ENCODE assay signal across 8 cellular contexts in the genomic region with DNA sequence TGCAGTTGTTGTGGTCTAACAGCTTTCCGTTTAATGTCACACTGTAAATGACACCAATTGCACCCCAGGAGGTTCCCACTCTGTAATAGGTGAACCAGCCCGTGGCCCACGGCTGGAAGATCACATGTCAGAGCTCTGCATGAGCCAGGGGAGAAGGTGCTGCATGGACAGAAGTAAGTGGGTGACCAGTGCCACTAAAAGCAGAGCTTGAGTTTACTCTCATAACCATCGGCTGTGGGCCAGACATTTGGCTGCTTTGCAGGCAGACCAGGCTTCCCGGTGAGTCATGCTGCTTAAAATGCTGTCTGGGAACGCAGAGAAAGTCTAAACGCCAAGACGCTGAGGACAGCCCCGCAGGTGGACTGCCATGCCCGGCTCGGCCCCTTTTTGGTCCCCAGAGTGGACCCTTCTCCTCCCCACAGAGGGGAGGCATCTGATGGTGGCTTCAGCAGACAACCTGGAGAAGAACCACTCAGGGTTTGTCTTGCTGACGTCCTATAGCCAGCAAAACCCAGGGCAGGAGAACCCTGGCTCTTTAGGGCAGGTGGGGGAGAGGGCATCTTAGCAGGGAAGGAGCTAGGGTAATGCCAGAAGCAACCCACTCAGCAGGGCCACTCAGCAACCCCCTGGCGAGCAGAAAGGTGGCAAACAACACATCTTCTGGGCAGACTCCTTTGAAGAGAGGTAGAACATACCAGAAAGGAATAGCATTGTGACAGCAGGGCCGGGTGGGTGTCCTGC. TPM values are rescaled to one million over a fixed set of nuclear protein-coding genes. Genes with fewer than 3 reads are reported as not detected.
DNase-seq lines count a peak whose midpoint lies in the region; ATAC-seq, FAIRE-seq and TF ChIP-seq lines count a peak whose summit lies in the region.

No MANE protein-coding gene starts in this region.

- peaks cover 0 to 20% (median 13%) of the 10 kb centered on the region in 3 donors for H3K36me3 ChIP-seq in pancreas

- H3K4me3 ChIP-seq in AG10803 (ENCODE audit: low read length) (no peak overlapping the region), fibroblast of the aortic adventitia (ENCODE audit: low read depth, low read length) (no peak overlapping the region), pancreas (no peak overlapping the region)

- H3K27ac Mint-ChIP-seq in activated CD4-positive, alpha-beta memory T cell treated with anti-CD3 and anti-CD28 coated beads, Interleukin-2, amount 10 ng/mL, durations not matched to agents 7 days and 5 days: no peak overlapping the region
- no peak overlapping the region for H3K27ac Mint-ChIP-seq in CD14-positive monocyte

- H3K36me3 Mint-ChIP-seq in activated CD4-positive, alpha-beta memory T cell treated with anti-CD3 and anti-CD28 coated beads, Interleukin-2, amount 10 ng/mL, durations not matched to agents 7 days and 5 days (ENCODE audit: low read depth): peaks cover 40% of the 10 kb centered on the region
- H3K36me3 Mint-ChIP-seq in CD14-positive monocyte: peaks cover 44 to 72% of the 10 kb centered on the region in 2 donors

- intact Hi-C loops in pancreas (cut with DNase I): loop anchor here in 1 of 3 donors (10.0 kb wide), 1 partner anchor 46 kb away; no protein-coding TSS in a partner anchor
- intact Hi-C loops in CD14-positive monocyte (cut with micrococcal nuclease): no loop called here

- no peak overlapping the region for H3K4me3 Mint-ChIP-seq in activated CD4-positive, alpha-beta memory T cell treated with anti-CD3 and anti-CD28 coated beads, Interleukin-2, amount 10 ng/mL, durations not matched to agents 7 days and 5 days
- no peak overlapping the region for H3K4me3 Mint-ChIP-seq in CD14-positive monocyte

- CTCF ChIA-PET in activated CD4-positive, alpha-beta memory T cell treated with anti-CD3 and anti-CD28 coated beads, Interleukin-2, amount 10 ng/mL, durations not matched to agents 7 days and 5 days (lab: Charles Lee): no interaction called here

- no peak overlapping the region for H3K27ac ChIP-seq in pancreas

- POLR2A ChIA-PET in activated CD4-positive, alpha-beta memory T cell treated with anti-CD3 and anti-CD28 coated beads, Interleukin-2, amount 10 ng/mL, durations not matched to agents 7 days and 5 days (lab: Charles Lee): interaction anchor here (7.6 kb wide), 1 partner anchor 10 kb away, joined by 166 read pairs; no protein-coding TSS in a partner anchor

- peaks cover 24% of the 10 kb centered on the region for H3K4me1 Mint-ChIP-seq in activated CD4-positive, alpha-beta memory T cell treated with anti-CD3 and anti-CD28 coated beads, Interleukin-2, amount 10 ng/mL, durations not matched to agents 7 days and 5 days
- peaks cover 16% of the 10 kb centered on the region for H3K4me1 Mint-ChIP-seq in CD14-positive monocyte

- FAIRE-seq in pancreas (lab: Jason Lieb, UNC): no peak

- ATAC-seq in SK-N-SH treated with all-trans-retinoic acid at 6 μM for 48 hours (peak; percentile 98), pancreas (peak in 3 of 4 donors; percentile 22 to 48 (median 45)), GM18907 (IDR thresholded peaks at IDR 0.05; ENCODE audit: unreplicated experiment) (no peak)

- no peaks in the 10 kb centered on the region for H3K9me3 Mint-ChIP-seq in activated CD4-positive, alpha-beta memory T cell treated with anti-CD3 and anti-CD28 coated beads, Interleukin-2, amount 10 ng/mL, durations not matched to agents 7 days and 5 days
- H3K9me3 Mint-ChIP-seq in CD14-positive monocyte: peaks cover 0 to 2% (median 0%) of the 10 kb centered on the region in 7 donors

- H3K4me1 ChIP-seq in pancreas: peaks cover 0 to 3% (median 0%) of the 10 kb centered on the region in 3 donors

- WGBS in pancreas, 2 donors: 77 to 80% methylated on average over 14 of the region's 14 CpGs

- no peaks in the 10 kb centered on the region for H3K27me3 ChIP-seq in pancreas

- TF ChIP-seq CTCF in AG10803 (conservative IDR thresholded peaks at IDR 0.05; ENCODE audit: low read length) (no peak), fibroblast of the aortic adventitia (IDR thresholded peaks at IDR 0.05; ENCODE audit: insufficient read depth, low read length) (no peak), pancreas (IDR thresholded peaks at IDR 0.05) (no peak), CD14-positive monocyte (IDR thresholded peaks at IDR 0.05) (no peak)

- no peaks in the 10 kb centered on the region for H3K9me3 ChIP-seq in pancreas

- H3K27me3 Mint-ChIP-seq in activated CD4-positive, alpha-beta memory T cell treated with anti-CD3 and anti-CD28 coated beads, Interleukin-2, amount 10 ng/mL, durations not matched to agents 7 days and 5 days: no peaks in the 10 kb centered on the region
- H3K27me3 Mint-ChIP-seq in CD14-positive monocyte (ENCODE audit: low read depth in 3 of 3): peaks cover 1 to 6% (median 2%) of the 10 kb centered on the region in 3 donors

- DNase-seq in AG10803 (ENCODE audit: low read depth) (peak; percentile 85), fibroblast of the aortic adventitia (ENCODE audit: low read depth) (peak; percentile 87), pancreas (no peak), DMS53 (lab: John Stamatoyannopoulos, UW) (no peak), CD14-positive monocyte (ENCODE audit: low spot score) (no peak)
- DNase-seq in activated CD4-positive, alpha-beta memory T cell treated with anti-CD3 and anti-CD28 coated beads, Interleukin-2, amount 10 ng/mL, durations not matched to agents 7 days and 5 days: no peak

TF ChIP-seq in SK-N-SH treated with all-trans-retinoic acid at 6 μM for 48 hours, 23 proteins besides CTCF, POLR2A, EP300 and RAD21:
- TF ChIP-seq GLIS3 (CRISPR knock-in tag; IDR thresholded peaks at IDR 0.05) (no peak), TOX (CRISPR knock-in tag; IDR thresholded peaks at IDR 0.05; ENCODE audit: borderline replicate concordance) (no peak)
- TF ChIP-seq, protein P1, sequence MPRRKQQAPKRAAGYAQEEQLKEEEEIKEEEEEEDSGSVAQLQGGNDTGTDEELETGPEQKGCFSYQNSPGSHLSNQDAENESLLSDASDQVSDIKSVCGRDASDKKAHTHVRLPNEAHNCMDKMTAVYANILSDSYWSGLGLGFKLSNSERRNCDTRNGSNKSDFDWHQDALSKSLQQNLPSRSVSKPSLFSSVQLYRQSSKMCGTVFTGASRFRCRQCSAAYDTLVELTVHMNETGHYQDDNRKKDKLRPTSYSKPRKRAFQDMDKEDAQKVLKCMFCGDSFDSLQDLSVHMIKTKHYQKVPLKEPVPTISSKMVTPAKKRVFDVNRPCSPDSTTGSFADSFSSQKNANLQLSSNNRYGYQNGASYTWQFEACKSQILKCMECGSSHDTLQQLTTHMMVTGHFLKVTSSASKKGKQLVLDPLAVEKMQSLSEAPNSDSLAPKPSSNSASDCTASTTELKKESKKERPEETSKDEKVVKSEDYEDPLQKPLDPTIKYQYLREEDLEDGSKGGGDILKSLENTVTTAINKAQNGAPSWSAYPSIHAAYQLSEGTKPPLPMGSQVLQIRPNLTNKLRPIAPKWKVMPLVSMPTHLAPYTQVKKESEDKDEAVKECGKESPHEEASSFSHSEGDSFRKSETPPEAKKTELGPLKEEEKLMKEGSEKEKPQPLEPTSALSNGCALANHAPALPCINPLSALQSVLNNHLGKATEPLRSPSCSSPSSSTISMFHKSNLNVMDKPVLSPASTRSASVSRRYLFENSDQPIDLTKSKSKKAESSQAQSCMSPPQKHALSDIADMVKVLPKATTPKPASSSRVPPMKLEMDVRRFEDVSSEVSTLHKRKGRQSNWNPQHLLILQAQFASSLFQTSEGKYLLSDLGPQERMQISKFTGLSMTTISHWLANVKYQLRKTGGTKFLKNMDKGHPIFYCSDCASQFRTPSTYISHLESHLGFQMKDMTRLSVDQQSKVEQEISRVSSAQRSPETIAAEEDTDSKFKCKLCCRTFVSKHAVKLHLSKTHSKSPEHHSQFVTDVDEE (CRISPR knock-in tag; IDR thresholded peaks at IDR 0.05): no peak
TF ChIP-seq in SK-N-SH treated with all-trans-retinoic acid at 6 μM for 48 hours: peak in this region for 0.

RNA-seq across cellular contexts. Expression of a gene that starts 7.3 kb away (rescaled TPM):
- total RNA-seq in fibroblast of the aortic adventitia (ENCODE audit: low replicate concordance) (37.8 and 86.9 TPM in 2 replicates), pancreas (10 to 100 TPM; 23.9 to 33.8 (median 28.0) TPM)
- polyA plus RNA-seq in pancreas (10 to 100 TPM; 21.0 to 25.3 TPM), CD14-positive monocyte (10 to 100 TPM; 31.7 to 74.0 TPM)
- total RNA-seq in activated CD4-positive, alpha-beta memory T cell treated with anti-CD3 and anti-CD28 coated beads, Interleukin-2, amount 10 ng/mL, durations not matched to agents 7 days and 5 days: 10 to 100 TPM; 41.5 to 41.9 TPM

RNA-seq across cellular contexts. Expression of a gene that starts 15.6 kb away (rescaled TPM):
- total RNA-seq in fibroblast of the aortic adventitia (ENCODE audit: low replicate concordance): 116 and 123 TPM in 2 replicates
- total RNA-seq in pancreas: 10 to 100 TPM; 25.3 to 55.2 (median 37.7) TPM
- 10 to 100 TPM; 20.0 to 30.5 TPM for polyA plus RNA-seq in pancreas
- total RNA-seq in activated CD4-positive, alpha-beta memory T cell treated with anti-CD3 and anti-CD28 coated beads, Interleukin-2, amount 10 ng/mL, durations not matched to agents 7 days and 5 days: 10 to 100 TPM; 15.7 to 16.5 TPM
- polyA plus RNA-seq in CD14-positive monocyte: 10 to 100 TPM; 44.5 to 53.1 TPM

Comparison
In these comparisons a context has a peak if more than half of its experiments do, and no peak if none do; other contexts are left out.
1. DNase-seq: peak in AG10803 (single experiment) and fibroblast of the aortic adventitia (single experiment); none in pancreas (0 of 6), activated CD4-positive, alpha-beta memory T cell treated with anti-CD3 and anti-CD28 coated beads, Interleukin-2, amount 10 ng/mL, durations not matched to agents 7 days and 5 days (single experiment), DMS53 (single experiment) and CD14-positive monocyte (single experiment).